Comparison of ENCODE assay signal across 8 cellular contexts in the genomic region with DNA sequence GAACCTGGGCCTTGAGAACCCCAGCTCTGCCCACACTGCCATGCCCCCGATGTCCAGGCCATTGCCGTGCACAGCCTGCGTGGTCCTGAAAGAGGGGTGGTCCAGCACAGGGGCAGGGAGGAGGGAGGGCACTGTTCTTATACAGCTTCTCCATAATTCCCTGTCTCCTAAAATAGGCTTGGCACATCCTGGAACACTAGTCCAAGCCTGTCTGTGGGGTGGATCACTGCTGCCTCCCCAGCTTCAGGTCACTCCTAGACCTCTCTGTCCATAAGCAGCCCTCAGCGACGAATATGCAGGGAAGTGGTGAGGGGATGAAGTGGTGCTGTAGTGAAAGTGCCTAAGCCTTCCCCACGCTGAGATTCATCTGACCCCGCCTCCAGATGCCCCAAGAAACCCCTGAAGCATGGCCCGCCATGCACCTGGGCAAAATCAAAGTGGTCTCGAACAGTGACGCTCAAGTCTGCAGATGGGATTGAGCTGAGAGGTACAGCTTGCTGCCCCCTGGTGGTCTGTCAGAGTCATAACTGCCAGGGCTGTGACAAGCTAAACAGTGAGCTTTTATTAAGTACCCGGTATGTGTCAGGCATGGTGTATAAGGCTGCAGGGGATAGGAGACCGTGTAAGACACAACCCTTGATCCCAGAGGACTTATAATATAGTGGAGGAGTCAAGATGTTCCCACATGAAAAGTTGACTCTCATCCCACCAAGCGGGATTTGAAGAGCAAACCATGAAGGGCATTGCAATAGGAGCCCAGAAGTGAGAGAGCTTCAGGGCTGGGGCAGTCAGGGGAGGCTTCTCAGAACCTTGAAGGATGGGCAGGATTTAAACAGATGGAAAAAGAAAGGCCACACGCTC.
DNase-seq lines count a peak whose midpoint lies in the region; ATAC-seq and TF ChIP-seq lines count a peak whose summit lies in the region.

No MANE protein-coding gene starts in this region.

- no peak overlapping the region for H3K27ac Mint-ChIP-seq in H9
- no peak overlapping the region for H3K27ac Mint-ChIP-seq in glutamatergic neuron (ENCODE audit: unreplicated experiment)
- no peak overlapping the region for H3K27ac Mint-ChIP-seq in progenitor cell of endocrine pancreas

- H2BK120ac ChIP-seq in H9 (ENCODE audit: low read depth, low read length, poor library complexity, severe bottlenecking): no peak overlapping the region

- peaks cover 30% of the 10 kb centered on the region for H3K27me3 Mint-ChIP-seq in H9 (ENCODE audit: low read depth)
- peaks cover 2% of the 10 kb centered on the region for H3K27me3 Mint-ChIP-seq in glutamatergic neuron (ENCODE audit: unreplicated experiment)
- peaks cover 26% of the 10 kb centered on the region for H3K27me3 Mint-ChIP-seq in progenitor cell of endocrine pancreas

- no peak overlapping the region for H3K4me2 ChIP-seq in H9 (ENCODE audit: insufficient read depth, insufficient read length, low read length)

- no peaks in the 10 kb centered on the region for H3K79me2 ChIP-seq in H9 (ENCODE audit: insufficient read depth, low read length)

- no peak overlapping the region for H3K27ac ChIP-seq in H9 (ENCODE audit: insufficient read length, low read depth, low read length)
- no peak overlapping the region for H3K27ac ChIP-seq in aorta (ENCODE audit: low read depth in 1 of 2, low read length in 2 of 2)

- intact Hi-C loops in aorta (cut with DNase I): loop anchor here (1.0 to 2.0 kb wide), 2 partner anchors 102 to 103 kb away; no protein-coding TSS in a partner anchor

- H3K23me2 ChIP-seq in H9 (ENCODE audit: insufficient read length, low read depth, low read length, poor library complexity, severe bottlenecking): peaks cover 6% of the 10 kb centered on the region

- no peak overlapping the region for H2BK12ac ChIP-seq in H9 (ENCODE audit: insufficient read length, low read depth, low read length)

- H3T11ph ChIP-seq in H9 (ENCODE audit: low read length): no peak overlapping the region

- no peak overlapping the region for H4K91ac ChIP-seq in H9 (ENCODE audit: insufficient read length, low read depth, low read length)

- H3K56ac ChIP-seq in H9 (ENCODE audit: insufficient read length, low read depth, low read length): no peak overlapping the region

- peak; percentile 70 for ATAC-seq in aorta (ENCODE audit: low FRiP score)

- no peaks in the 10 kb centered on the region for H3K79me1 ChIP-seq in H9 (ENCODE audit: insufficient read depth, low read depth, low read length, poor library complexity, severe bottlenecking)

- H3K27me3 ChIP-seq in H9 (ENCODE audit: insufficient read depth, low read length) (no peaks in the 10 kb centered on the region), aorta (ENCODE audit: control insufficient read depth in 1 of 2, insufficient read depth in 2 of 2, low read length in 1 of 2) (no peaks in the 10 kb centered on the region)

- no CpG with 5 or more reads among the region's 14 CpGs for WGBS in H9 (ENCODE audit: extremely low coverage, insufficient read length, low lambda C conversion rate)
- WGBS in aorta, 2 donors: 34 to 38% methylated on average over 14 of the region's 14 CpGs

- H3K14ac ChIP-seq in H9 (ENCODE audit: insufficient read depth, low read length): no peak overlapping the region

- H3K4me3 ChIP-seq in aorta (ENCODE audit: low read length in 2 of 2): no peak overlapping the region

- H3K4ac ChIP-seq in H9 (ENCODE audit: low read depth, low read length): no peak overlapping the region

- no peak overlapping the region for H4K5ac ChIP-seq in H9 (ENCODE audit: insufficient read length, low read depth, low read length)

- H2BK15ac ChIP-seq in H9 (ENCODE audit: low read depth, low read length): no peak overlapping the region

- H2AFZ ChIP-seq in H9 (ENCODE audit: low read length): no peak overlapping the region

- H3K4me3 Mint-ChIP-seq in H9: no peak overlapping the region; a peak in 1 of 5 replicates
- no peak overlapping the region for H3K4me3 Mint-ChIP-seq in glutamatergic neuron (ENCODE audit: unreplicated experiment)
- H3K4me3 Mint-ChIP-seq in progenitor cell of endocrine pancreas (ENCODE audit: low read depth): no peak overlapping the region

- no peaks in the 10 kb centered on the region for H4K20me1 ChIP-seq in H9 (ENCODE audit: control insufficient read depth, insufficient read depth, insufficient read length)

- no peak overlapping the region for H3K9ac ChIP-seq in H9 (ENCODE audit: extremely low read depth, insufficient read length, low read length)

- no peak overlapping the region for H3K23ac ChIP-seq in H9 (ENCODE audit: insufficient read length, low read depth, low read length)

- no peaks in the 10 kb centered on the region for H3K9me3 Mint-ChIP-seq in H9
- H3K9me3 Mint-ChIP-seq in glutamatergic neuron (ENCODE audit: unreplicated experiment): peaks cover 2% of the 10 kb centered on the region
- no peaks in the 10 kb centered on the region for H3K9me3 Mint-ChIP-seq in progenitor cell of endocrine pancreas (ENCODE audit: low read depth)

- no peak overlapping the region for H2BK20ac ChIP-seq in H9 (ENCODE audit: low read depth, low read length, poor library complexity, severe bottlenecking)

- DNase-seq in ELF-1 (ENCODE audit: low read depth, low spot score): peak; percentile 85
- DNase-seq in H9: peak; percentile 84
- DNase-seq in NAMALWA (ENCODE audit: low spot score): peak; percentile 91
- peak; percentile 82 for DNase-seq in SK-N-DZ (ENCODE audit: low spot score)
- peak; percentile 62 for DNase-seq in activated naive CD4-positive, alpha-beta T cell treated with Interleukin-2 at 50 U/mL for 16 hours
- DNase-seq in glutamatergic neuron: peak; percentile 74
- peak; percentile 59 for DNase-seq in progenitor cell of endocrine pancreas (ENCODE audit: low spot score, unreplicated experiment)
- peak in 1 of 2 donors; percentile 60 for DNase-seq in aorta

- no peaks in the 10 kb centered on the region for H3K36me3 Mint-ChIP-seq in H9 (ENCODE audit: insufficient read depth in 1 of 3, low read depth in 3 of 3)
- H3K36me3 Mint-ChIP-seq in glutamatergic neuron (ENCODE audit: unreplicated experiment): no peaks in the 10 kb centered on the region
- H3K36me3 Mint-ChIP-seq in progenitor cell of endocrine pancreas (ENCODE audit: insufficient read depth): no peaks in the 10 kb centered on the region

- H3K4me1 ChIP-seq in H9 (ENCODE audit: insufficient read depth, low read length): no peaks in the 10 kb centered on the region
- no peaks in the 10 kb centered on the region for H3K4me1 ChIP-seq in aorta (ENCODE audit: control insufficient read depth in 1 of 2, insufficient read depth in 2 of 2, low read length in 2 of 2)

- no peaks in the 10 kb centered on the region for H3K36me3 ChIP-seq in aorta (ENCODE audit: control insufficient read depth in 1 of 2, insufficient read depth in 2 of 2, low read length in 1 of 2)

- peaks cover 4 to 14% of the 10 kb centered on the region in 2 experiments; a peak in 3 of 4 replicates for H3K4me1 Mint-ChIP-seq in H9
- peaks cover 9% of the 10 kb centered on the region for H3K4me1 Mint-ChIP-seq in glutamatergic neuron (ENCODE audit: low read depth, unreplicated experiment)
- H3K4me1 Mint-ChIP-seq in progenitor cell of endocrine pancreas (ENCODE audit: low read depth): peaks cover 13% of the 10 kb centered on the region

- H3K9me3 ChIP-seq in H9 (ENCODE audit: control insufficient read depth, low read depth, low read length) (no peaks in the 10 kb centered on the region), aorta (ENCODE audit: control insufficient read depth, low read length) (no peaks in the 10 kb centered on the region)

- no peak overlapping the region for H2BK5ac ChIP-seq in H9 (ENCODE audit: insufficient read length, low read length)

- no peak overlapping the region for H3K18ac ChIP-seq in H9 (ENCODE audit: insufficient read length, low read depth, low read length)

- TF ChIP-seq CTCF in H9 (conservative IDR thresholded peaks at IDR 0.05) (peak; percentile 91), glutamatergic neuron (IDR thresholded peaks at IDR 0.05; ENCODE audit: partially characterized antibody, unreplicated experiment) (peak; percentile 95), progenitor cell of endocrine pancreas (IDR thresholded peaks at IDR 0.05; ENCODE audit: unreplicated experiment) (peak; percentile 95)

- no peak overlapping the region for H4K8ac ChIP-seq in H9 (replicated peaks; ENCODE audit: insufficient read length, low read depth, low read length)

- no peak overlapping the region for H2AK5ac ChIP-seq in H9 (ENCODE audit: insufficient read length, low read length)
